Comparison of ENCODE assay signal across 11 cellular contexts in the genomic region with DNA sequence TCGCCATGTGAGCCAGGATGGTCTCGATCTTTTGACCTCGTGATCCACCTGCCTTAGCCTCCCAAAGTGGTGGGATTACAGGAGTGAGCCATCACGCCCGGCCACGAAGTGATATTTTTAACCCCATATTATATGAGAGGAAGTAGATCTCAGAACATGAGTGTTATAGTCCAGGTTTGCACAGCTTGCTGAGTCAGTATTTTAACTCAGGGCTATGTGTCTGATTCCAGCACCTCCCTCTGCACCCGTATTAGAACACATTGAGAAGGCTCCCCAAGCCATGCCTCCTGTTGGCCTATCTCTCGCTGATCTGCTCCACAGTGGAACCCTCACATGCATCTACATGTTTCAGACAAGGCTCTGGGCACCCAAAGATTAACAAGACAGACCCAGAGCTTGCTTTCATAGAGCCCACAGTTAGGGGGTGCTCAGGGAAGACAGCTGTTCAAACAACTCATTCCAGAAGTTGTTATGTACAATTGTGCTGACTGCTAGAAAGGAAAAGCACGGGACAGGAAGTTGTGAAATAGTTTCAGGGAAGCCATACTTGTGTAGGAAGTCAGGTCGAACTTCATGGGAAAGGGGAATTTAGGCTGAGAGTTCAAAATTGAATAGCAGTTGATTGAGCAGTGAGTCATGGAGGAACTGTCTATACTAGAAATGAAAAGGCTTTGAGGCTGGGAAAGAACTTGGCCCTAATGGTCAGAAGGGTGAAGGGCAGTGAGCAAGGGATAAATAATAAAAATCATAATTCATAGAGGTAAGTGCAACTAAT. TPM values are rescaled to one million over a fixed set of nuclear protein-coding genes. Genes with fewer than 3 reads are reported as not detected.
DNase-seq lines count a peak whose midpoint lies in the region; ATAC-seq, FAIRE-seq and TF ChIP-seq lines count a peak whose summit lies in the region.
"Had no signal": no experiment of that assay in that cellular context is flagged by ENCODE, and none has a peak within 500 bp of the region (broad histone marks: within the 10 kb centered on the region; RNA-seq: fewer than 3 reads in every experiment).

No MANE protein-coding gene starts in this region.

- H3K4me1 ChIP-seq in testis = no peaks in the 10 kb centered on the region

- H3K27ac ChIP-seq in testis = no peak overlapping the region

- ATAC-seq in Right ventricle myocardium inferior = peak; percentile 58
- ATAC-seq in memory B cell (ENCODE audit: low read depth) = peak; percentile 12

- H3K36me3 ChIP-seq in bronchial epithelial cell (ENCODE audit: control insufficient read depth, insufficient read depth, low read length) = no peaks in the 10 kb centered on the region
- H3K36me3 ChIP-seq in testis (ENCODE audit: low read depth, missing control alignments) = no peaks in the 10 kb centered on the region

- no peak for TF ChIP-seq POLR2A in testis (IDR thresholded peaks at IDR 0.05)

- DNase-seq in Right ventricle myocardium inferior (ENCODE audit: missing footprints) (no peak), cardiac septum (ENCODE audit: low spot score) (no peak), bronchial epithelial cell (ENCODE audit: low read depth) (peak; percentile 96), memory B cell (ENCODE audit: low spot score in 2 of 2) (no peak), Ammon's horn (ENCODE audit: low spot score) (no peak), COR-L47 (lab: John Stamatoyannopoulos, UW) (no peak), testis (no peak)
- no peak for DNase-seq in activated CD4-positive, alpha-beta T cell treated with anti-CD3 and anti-CD28 coated beads for 1 hour
- DNase-seq: NCI-H446 treated with DMSO at 0.1 percent for 48 hours had no signal

- 72 to 79% methylated on average over 10 of the region's 10 CpGs for WGBS in testis, 2 donors

- no peaks in the 10 kb centered on the region for H3K27me3 ChIP-seq in bronchial epithelial cell (ENCODE audit: control insufficient read depth, insufficient read depth, low read length)
- no peaks in the 10 kb centered on the region for H3K27me3 ChIP-seq in testis

- H3K4me1 Mint-ChIP-seq in memory B cell = peaks cover 5% of the 10 kb centered on the region
- H3K4me1 Mint-ChIP-seq: GM23338 had no signal

- FAIRE-seq in bronchial epithelial cell (lab: Jason Lieb, UNC) = no peak

- H3K4me3 Mint-ChIP-seq in memory B cell = no peak overlapping the region
- H3K4me3 Mint-ChIP-seq: CD4-positive, alpha-beta memory T cell; GM23338 had no signal

- H3K36me3 Mint-ChIP-seq in memory B cell = no peaks in the 10 kb centered on the region
- H3K36me3 Mint-ChIP-seq: CD4-positive, alpha-beta memory T cell had no signal

- H3K27ac Mint-ChIP-seq in memory B cell = no peak overlapping the region
- H3K27ac Mint-ChIP-seq: GM23338 had no signal

- no peak for TF ChIP-seq CTCF in bronchial epithelial cell (IDR thresholded peaks at IDR 0.05; ENCODE audit: insufficient read depth, low read length, severe bottlenecking)
- TF ChIP-seq CTCF in testis (IDR thresholded peaks at IDR 0.05) = no peak

- peaks cover 13% of the 10 kb centered on the region for H3K27me3 Mint-ChIP-seq in memory B cell

- H3K9me3 Mint-ChIP-seq in memory B cell = no peaks in the 10 kb centered on the region
- H3K9me3 Mint-ChIP-seq: CD4-positive, alpha-beta memory T cell; GM23338 had no signal

- intact Hi-C loops in Right ventricle myocardium inferior (cut with DNase I) = no loop called here
- intact Hi-C loops in cardiac septum (cut with DNase I) = loop anchor here (2.0 to 5.0 kb wide), 2 partner anchors 91 to 159 kb away; no protein-coding TSS in a partner anchor
- intact Hi-C loops in testis (cut with DNase I; ENCODE audit: low total_unique reads) = no loop called here

- no peaks in the 10 kb centered on the region for H3K9me3 ChIP-seq in testis

- no peak overlapping the region for H3K4me3 ChIP-seq in bronchial epithelial cell (ENCODE audit: low read depth, low read length)
- H3K4me3 ChIP-seq in testis = no peak overlapping the region
- H3K4me3 ChIP-seq: GM23338 had no signal

RNA-seq across cellular contexts. Expression of a gene that starts 49.3 kb away (rescaled TPM):
- total RNA-seq in Right ventricle myocardium inferior = 17.7 TPM
- 16.7 TPM for total RNA-seq in cardiac septum
- total RNA-seq in bronchial epithelial cell = 28.5 and 33.7 TPM in 2 replicates
- 100 to 1,000 TPM; 161 to 316 TPM for total RNA-seq in testis
- polyA plus RNA-seq in testis (ENCODE audit: insufficient read depth, low read depth, low replicate concordance) = 421 TPM
